37 cellular contexts compared by ENCODE assay signal in the genomic region with DNA sequence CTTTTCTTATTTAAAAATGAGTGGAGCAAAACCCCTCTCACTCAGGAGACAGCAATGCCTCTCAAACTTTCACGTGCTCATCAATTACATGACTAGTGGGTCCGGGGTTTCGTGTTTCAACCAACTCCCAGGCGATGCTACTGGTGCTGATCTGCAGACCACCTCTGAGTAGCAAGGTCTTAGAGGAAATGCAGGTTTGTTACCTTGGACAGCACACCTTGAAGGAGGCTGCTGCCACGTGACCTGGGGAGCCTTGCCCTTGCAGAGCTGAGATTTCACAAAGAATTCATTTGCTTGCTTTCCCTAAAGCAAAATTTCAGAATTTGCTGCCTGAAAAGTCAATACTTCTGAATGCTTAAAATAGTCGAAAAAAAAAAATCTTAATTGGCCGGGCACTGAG. TPM values are rescaled to one million over a fixed set of nuclear protein-coding genes. Genes with fewer than 3 reads are reported as not detected.
"Had no signal": no experiment of that assay in that cellular context is flagged by ENCODE, and none has a peak within 500 bp of the region (broad histone marks: within the 10 kb centered on the region; RNA-seq: fewer than 3 reads in every experiment).

No MANE protein-coding gene starts in this region.

- H3K4me3 ChIP-seq: Peyer's patch, SJSA1 had no signal

- H3K36me3 ChIP-seq: Peyer's patch, SJSA1 had no signal

- H3K4me1 ChIP-seq: Peyer's patch had no signal

- H3K9me3 ChIP-seq: Peyer's patch, SJSA1, SK-N-SH had no signal

- H3K27me3 Mint-ChIP-seq: activated B cell treated with CpG ODN at 0.5 μM for 24 hours had no signal

- H3K4me3 Mint-ChIP-seq: activated B cell treated with CpG ODN at 0.5 μM for 24 hours; activated CD4-positive, alpha-beta memory T cell treated with anti-CD3 and anti-CD28 coated beads, Interleukin-2, amount 10 ng/mL, durations not matched to agents 7 days and 5 days; activated CD8-positive, alpha-beta memory T cell treated with anti-CD3 and anti-CD28 coated beads, Interleukin-2, amount 10 ng/mL, durations not matched to agents 7 days and 5 days; activated naive CD4-positive, alpha-beta T cell treated with anti-CD3 and anti-CD28 coated beads, Interleukin-2, amount 10 ng/mL, durations not matched to agents 7 days and 5 days; activated naive CD8-positive, alpha-beta T cell; activated naive CD8-positive, alpha-beta T cell treated with anti-CD3 and anti-CD28 coated beads, Interleukin-2, amount 50 U/mL, for 24 hours; brain; T-helper 1 cell treated with Interleukin-12 subunit alpha and Interleukin-12 subunit beta and Interleukin-4 antibody, amounts not matched to agents 30 μg/mL and 1 μg/mL, for 36 hours; T-helper 2 cell treated with Interferon-gamma antibody and Interleukin-4, amounts not matched to agents 5 μg/mL and 100 μg/mL, for 36 hours had no signal

- H3K9me3 Mint-ChIP-seq: activated B cell treated with CpG ODN at 0.5 μM for 24 hours; activated CD4-positive, alpha-beta memory T cell treated with anti-CD3 and anti-CD28 coated beads, Interleukin-2, amount 10 ng/mL, durations not matched to agents 7 days and 5 days; activated naive CD4-positive, alpha-beta T cell treated with anti-CD3 and anti-CD28 coated beads, Interleukin-2, amount 10 ng/mL, durations not matched to agents 7 days and 5 days; activated naive CD8-positive, alpha-beta T cell treated with anti-CD3 and anti-CD28 coated beads, Interleukin-2, amount 50 U/mL, for 24 hours; brain; T-helper 1 cell treated with Interleukin-12 subunit alpha and Interleukin-12 subunit beta and Interleukin-4 antibody, amounts not matched to agents 30 μg/mL and 1 μg/mL, for 36 hours; T-helper 2 cell treated with Interferon-gamma antibody and Interleukin-4, amounts not matched to agents 5 μg/mL and 100 μg/mL, for 36 hours had no signal

- H3K4me1 Mint-ChIP-seq: activated B cell treated with CpG ODN at 0.5 μM for 24 hours; activated CD4-positive, alpha-beta memory T cell treated with anti-CD3 and anti-CD28 coated beads, Interleukin-2, amount 10 ng/mL, durations not matched to agents 7 days and 5 days; activated CD8-positive, alpha-beta memory T cell treated with anti-CD3 and anti-CD28 coated beads, Interleukin-2, amount 10 ng/mL, durations not matched to agents 7 days and 5 days; activated naive CD4-positive, alpha-beta T cell treated with anti-CD3 and anti-CD28 coated beads, Interleukin-2, amount 10 ng/mL, durations not matched to agents 7 days and 5 days; activated naive CD8-positive, alpha-beta T cell treated with anti-CD3 and anti-CD28 coated beads, Interleukin-2, amount 50 U/mL, for 24 hours had no signal

- DNase-seq: activated B cell treated with CpG ODN at 0.5 μM for 24 hours; activated CD4-positive, alpha-beta memory T cell treated with anti-CD3 and anti-CD28 coated beads, Interleukin-2, amount 10 ng/mL, durations not matched to agents 7 days and 5 days; activated CD4-positive, alpha-beta T cell treated with anti-CD3 and anti-CD28 coated beads for 4 hours; activated CD4-positive, alpha-beta T cell treated with anti-CD3 and anti-CD28 coated beads, Interleukin-2, amount 50 U/mL, for 1 hour; activated CD4-positive, CD25-positive, alpha-beta regulatory T cell treated with anti-CD3 and anti-CD28 coated beads, Interleukin-2, amount 50 U/mL, for 72 hours; activated CD8-positive, alpha-beta memory T cell treated with anti-CD3 and anti-CD28 coated beads for 24 hours; activated CD8-positive, alpha-beta memory T cell treated with anti-CD3 and anti-CD28 coated beads, Interleukin-2, amount 10 ng/mL, durations not matched to agents 7 days and 5 days; activated CD8-positive, alpha-beta memory T cell treated with anti-CD3 and anti-CD28 coated beads, Interleukin-2, amount 50 U/mL, for 48 hours; activated effector memory CD4-positive, alpha-beta T cell treated with Interleukin-2 at 50 U/mL for 16 hours; activated naive CD4-positive, alpha-beta T cell treated with anti-CD3 and anti-CD28 coated beads, Interleukin-2, amount 10 ng/mL, durations not matched to agents 7 days and 5 days; activated naive CD8-positive, alpha-beta T cell treated with anti-CD3 and anti-CD28 coated beads, Interleukin-2, amount 50 U/mL, for 24 hours; activated T-cell treated with anti-CD3 and anti-CD28 coated beads, Interleukin-2, amount 50 U/mL, for 48 hours; anterior cingulate cortex; caudate nucleus; MM.1S; MV-4-11; NCI-H1092; NCI-H1436 treated with DMSO at 0.1 percent for 48 hours; NCI-H1694 treated with DMSO at 0.1 percent for 48 hours; NCI-H2029; NCI-H510A; NCI-H526; NCI-H748 treated with DMSO at 0.1 percent for 48 hours; NK-92 treated with Interleukin-12 subunit alpha and Interleukin-12 subunit beta, amount 100 ng/mL, for 24 hours; PC-3; Peyer's patch; RPMI8226; SHP77 treated with DMSO at 0.1 percent for 48 hours; SK-N-SH had no signal

- H3K36me3 Mint-ChIP-seq: activated CD8-positive, alpha-beta memory T cell treated with anti-CD3 and anti-CD28 coated beads, Interleukin-2, amount 10 ng/mL, durations not matched to agents 7 days and 5 days; activated naive CD4-positive, alpha-beta T cell treated with anti-CD3 and anti-CD28 coated beads, Interleukin-2, amount 10 ng/mL, durations not matched to agents 7 days and 5 days; activated naive CD8-positive, alpha-beta T cell; brain had no signal

- H3K27me3 ChIP-seq: Peyer's patch, SJSA1 had no signal

- H3K27ac ChIP-seq: KMS-11, Peyer's patch, SJSA1 had no signal

- H3K27ac Mint-ChIP-seq: activated B cell treated with CpG ODN at 0.5 μM for 24 hours; activated CD4-positive, alpha-beta memory T cell treated with anti-CD3 and anti-CD28 coated beads, Interleukin-2, amount 10 ng/mL, durations not matched to agents 7 days and 5 days; activated CD8-positive, alpha-beta memory T cell treated with anti-CD3 and anti-CD28 coated beads, Interleukin-2, amount 10 ng/mL, durations not matched to agents 7 days and 5 days; activated naive CD4-positive, alpha-beta T cell treated with anti-CD3 and anti-CD28 coated beads, Interleukin-2, amount 10 ng/mL, durations not matched to agents 7 days and 5 days; activated naive CD8-positive, alpha-beta T cell; activated naive CD8-positive, alpha-beta T cell treated with anti-CD3 and anti-CD28 coated beads, Interleukin-2, amount 50 U/mL, for 24 hours; brain; T-helper 1 cell treated with Interleukin-12 subunit alpha and Interleukin-12 subunit beta and Interleukin-4 antibody, amounts not matched to agents 30 μg/mL and 1 μg/mL, for 36 hours; T-helper 2 cell treated with Interferon-gamma antibody and Interleukin-4, amounts not matched to agents 5 μg/mL and 100 μg/mL, for 36 hours had no signal

RNA-seq across cellular contexts. Expression of gene SMIM21, which starts 32.4 kb away (rescaled TPM):
- total RNA-seq: activated B cell treated with CpG ODN at 0.5 μM for 24 hours; activated CD4-positive, alpha-beta memory T cell treated with anti-CD3 and anti-CD28 coated beads, Interleukin-2, amount 10 ng/mL, durations not matched to agents 7 days and 5 days; activated CD8-positive, alpha-beta memory T cell treated with anti-CD3 and anti-CD28 coated beads, Interleukin-2, amount 10 ng/mL, durations not matched to agents 7 days and 5 days; bronchial epithelial cell; LHCN-M2; PC-3; Peyer's patch; SJSA1 had no signal
- polyA plus RNA-seq: SK-N-SH had no signal
